1 cellular context compared by ENCODE assay signal in the genomic region with DNA sequence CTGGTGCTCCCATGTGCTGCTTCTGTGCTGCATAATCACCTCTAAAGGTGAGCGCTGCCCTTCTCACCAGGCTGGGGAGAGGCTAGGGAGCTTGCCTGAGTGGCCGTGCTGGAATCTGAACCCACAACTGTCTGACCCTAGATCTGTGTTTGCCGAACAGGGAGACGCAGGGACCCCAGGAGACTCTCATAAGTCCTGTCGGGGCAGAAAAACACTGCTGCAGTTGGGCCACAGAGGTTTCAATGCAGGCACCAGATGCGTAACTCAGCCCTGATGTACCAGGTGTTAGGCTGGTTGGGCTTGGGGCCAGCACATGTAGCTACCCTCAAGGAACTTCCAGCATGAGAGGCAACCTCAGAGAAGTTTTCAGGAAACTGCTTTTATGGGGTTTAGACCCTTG.
TF ChIP-seq lines count a peak whose summit lies in the region.

No MANE protein-coding gene starts in this region.

TF ChIP-seq in GM23338, 12 proteins besides CTCF, POLR2A, EP300 and RAD21 (continued from another document):
- no peak for TF ChIP-seq ZNF462 (CRISPR knock-in tag; IDR thresholded peaks at IDR 0.05)
TF ChIP-seq in GM23338: peak in this region for 0.
